In the genomic region with DNA sequence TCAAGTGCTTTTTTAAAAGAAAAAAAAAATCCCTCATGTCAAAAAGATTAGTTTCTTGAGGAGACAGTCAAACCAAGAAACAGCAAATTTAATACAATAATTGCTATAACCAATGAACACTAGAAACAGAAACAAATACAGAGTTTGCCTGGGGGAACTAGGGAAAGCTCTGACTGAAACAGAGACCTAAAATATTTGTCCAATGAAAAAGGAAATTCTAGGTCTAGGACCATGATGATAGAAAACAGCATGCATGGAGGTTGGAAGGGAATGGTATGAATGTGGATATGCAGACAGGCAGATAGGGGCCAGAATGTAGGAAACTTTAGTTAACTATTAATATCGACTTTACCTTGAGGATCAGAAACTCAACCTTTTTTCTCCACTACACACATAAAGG, we compare ENCODE assay signal across 24 cellular contexts. TPM values are rescaled to one million over a fixed set of nuclear protein-coding genes. Genes with fewer than 3 reads are reported as not detected.
A peak's percentile ranks its signal among the peaks of the same experiment; 100 is the strongest.
DNase-seq lines count a peak whose midpoint lies in the region; ATAC-seq, FAIRE-seq and TF ChIP-seq lines count a peak whose summit lies in the region.
"Had no signal": no experiment of that assay in that cellular context is flagged by ENCODE, and none has a peak within 500 bp of the region (broad histone marks: within the 10 kb centered on the region; RNA-seq: fewer than 3 reads in every experiment).

No MANE protein-coding gene starts in this region.

- H3K9me3 ChIP-seq in T-helper 17 cell (ENCODE audit: control insufficient read depth, low read length, poor library complexity, severe bottlenecking) = peaks cover 4% of the 10 kb centered on the region
- H3K9me3 ChIP-seq in CD8-positive, alpha-beta T cell (ENCODE audit: low read length) = peaks cover 5% of the 10 kb centered on the region
- H3K9me3 ChIP-seq: BE2C had no signal

- H3K4me3 Mint-ChIP-seq in T-helper 17 cell = no peak overlapping the region
- no peak overlapping the region for H3K4me3 Mint-ChIP-seq in nephron progenitor cell
- no peak overlapping the region for H3K4me3 Mint-ChIP-seq in CD8-positive, alpha-beta T cell
- H3K4me3 Mint-ChIP-seq: CD14-positive monocyte; CD4-positive, alpha-beta memory T cell; GM23338; H9 had no signal

- H3K27ac Mint-ChIP-seq in T-helper 17 cell = peak overlapping the region; percentile 19
- peak overlapping the region; percentile 22 for H3K27ac Mint-ChIP-seq in nephron progenitor cell
- H3K27ac Mint-ChIP-seq in CD8-positive, alpha-beta T cell = no peak overlapping the region
- H3K27ac Mint-ChIP-seq: CD4-positive, alpha-beta memory T cell; GM23338; H9 had no signal

- H3K36me3 ChIP-seq in CD8-positive, alpha-beta T cell (ENCODE audit: insufficient read depth, low read length) = no peaks in the 10 kb centered on the region
- H3K36me3 ChIP-seq: BE2C had no signal

- CTCF ChIA-PET in GM10248 (lab: Yijun Ruan, JAX) = interaction anchor here (1.6 kb wide), 2 partner anchors 11 to 13 kb away, joined by 3 to 4 read pairs; no protein-coding TSS in a partner anchor
- CTCF ChIA-PET in CD8-positive, alpha-beta T cell (lab: Charles Lee) = interaction anchor here (0.8 to 0.9 kb wide), 2 partner anchors 10 to 13 kb away, joined by 3 to 4 read pairs; no protein-coding TSS in a partner anchor

- no peak overlapping the region for H3K27ac ChIP-seq in CD8-positive, alpha-beta T cell (ENCODE audit: low read depth, low read length)
- H3K27ac ChIP-seq: A549; BLaER1 treated with 17β-estradiol and CSF1 and Interleukin-3, amounts not matched to agents 10 nM and 100 nM had no signal

- peaks cover 9% of the 10 kb centered on the region for H3K4me1 Mint-ChIP-seq in T-helper 17 cell
- no peaks in the 10 kb centered on the region for H3K4me1 Mint-ChIP-seq in nephron progenitor cell
- peaks cover 11% of the 10 kb centered on the region for H3K4me1 Mint-ChIP-seq in CD8-positive, alpha-beta T cell (ENCODE audit: low read depth)
- H3K4me1 Mint-ChIP-seq: CD14-positive monocyte, GM23338, H9 had no signal

- H3K9me3 Mint-ChIP-seq in nephron progenitor cell = peaks cover 30% of the 10 kb centered on the region
- H3K9me3 Mint-ChIP-seq in CD8-positive, alpha-beta T cell = peaks cover 15% of the 10 kb centered on the region

- no peaks in the 10 kb centered on the region for H3K27me3 ChIP-seq in CD8-positive, alpha-beta T cell (ENCODE audit: insufficient read depth, low read length)
- H3K27me3 ChIP-seq: BE2C; BLaER1 treated with 17β-estradiol and CSF1 and Interleukin-3, amounts not matched to agents 10 nM and 100 nM had no signal

- intact Hi-C loops in CD8-positive, alpha-beta T cell (cut with DNase I, micrococcal nuclease) = no loop called here

- no peaks in the 10 kb centered on the region for H3K4me1 ChIP-seq in CD8-positive, alpha-beta T cell (ENCODE audit: insufficient read depth, low read length)
- H3K4me1 ChIP-seq: A549; BE2C; BLaER1 treated with 17β-estradiol and CSF1 and Interleukin-3, amounts not matched to agents 10 nM and 100 nM; Caco-2 had no signal

- POLR2A ChIA-PET in GM10248 (lab: Yijun Ruan, JAX) = no interaction called here
- POLR2A ChIA-PET in CD8-positive, alpha-beta T cell (lab: Charles Lee) = no interaction called here

- FAIRE-seq in frontal cortex (lab: Jason Lieb, UNC) = no peak
- FAIRE-seq: A549, G401.6, GM18507 had no signal

- H3K36me3 Mint-ChIP-seq in T-helper 17 cell (ENCODE audit: low read depth) = peaks cover 7% of the 10 kb centered on the region
- H3K36me3 Mint-ChIP-seq in nephron progenitor cell (ENCODE audit: low read depth) = peaks cover 66% of the 10 kb centered on the region
- H3K36me3 Mint-ChIP-seq in CD8-positive, alpha-beta T cell = peaks cover 52% of the 10 kb centered on the region

- TF ChIP-seq CTCF in GM10248 (IDR thresholded peaks at IDR 0.05; ENCODE audit: control extremely low read depth, extremely low read depth, low read depth, missing control alignments) = no peak
- no peak for TF ChIP-seq CTCF in nephron progenitor cell (IDR thresholded peaks at IDR 0.05)
- TF ChIP-seq CTCF in CD8-positive, alpha-beta T cell (IDR thresholded peaks at IDR 0.05) = no peak

- no peak overlapping the region for H3K4me3 ChIP-seq in CD8-positive, alpha-beta T cell (ENCODE audit: low read depth, low read length)
- H3K4me3 ChIP-seq: A549; BLaER1 treated with 17β-estradiol and CSF1 and Interleukin-3, amounts not matched to agents 10 nM and 100 nM; GM23338 had no signal

- ATAC-seq in HG02610 (IDR thresholded peaks at IDR 0.05; ENCODE audit: unreplicated experiment) = peak; percentile 55
- no peak for ATAC-seq in T-helper 17 cell
- no peak for ATAC-seq in CD8-positive, alpha-beta T cell
- ATAC-seq: A549, GM23338, HCT116 had no signal

- DNase-seq in GM10248 (ENCODE audit: extremely low spot score) (peak; percentile 20), T-helper 17 cell (no peak), nephron progenitor cell (no peak), activated gamma-delta T cell treated with Interleukin-2 at 50 U/mL for 16 hours (no peak), frontal cortex (ENCODE audit: low spot score in 2 of 2) (no peak), SIG-M5 (lab: John Stamatoyannopoulos, UW) (no peak)
- no peak for DNase-seq in CD8-positive, alpha-beta T cell
- DNase-seq: 8988T; ACHN; AML-193; BE2C; Caco-2; CD4-positive, alpha-beta memory T cell; DMS153; DND-41; H9 had no signal

- no peaks in the 10 kb centered on the region for H3K27me3 Mint-ChIP-seq in T-helper 17 cell
- no peaks in the 10 kb centered on the region for H3K27me3 Mint-ChIP-seq in nephron progenitor cell (ENCODE audit: low read depth, poor library complexity)
- H3K27me3 Mint-ChIP-seq in CD8-positive, alpha-beta T cell (ENCODE audit: low read depth) = no peaks in the 10 kb centered on the region
- H3K27me3 Mint-ChIP-seq: CD4-positive, alpha-beta memory T cell had no signal

RNA-seq across cellular contexts. Expression of gene RNF115, which starts 31.4 kb away (rescaled TPM):
- total RNA-seq in T-helper 17 cell (10 to 100 TPM; 14.0 to 16.6 TPM), frontal cortex (26.5 TPM)
- 10 to 100 TPM; 16.4 TPM for total RNA-seq in CD8-positive, alpha-beta T cell

RNA-seq across cellular contexts. Expression of gene POLR3C, which starts 31.5 kb away (rescaled TPM):
- total RNA-seq in T-helper 17 cell = 10 to 100 TPM; 19.3 to 25.1 TPM
- 30.6 TPM for total RNA-seq in frontal cortex
- 10 to 100 TPM; 22.1 to 25.8 TPM for total RNA-seq in CD8-positive, alpha-beta T cell

RNA-seq across cellular contexts. Expression of gene NUDT17, which starts 52.9 kb away (rescaled TPM):
- total RNA-seq in T-helper 17 cell (1 to 10 TPM; 2.1 to 2.2 TPM), frontal cortex (2.4 TPM)
- 1 to 10 TPM; 1.4 TPM for total RNA-seq in CD8-positive, alpha-beta T cell
